In genomic region chr7:74496773-74497172, GRCh38 we compare ENCODE assay signal across 4 cellular contexts.
A peak's percentile ranks its signal among the peaks of the same experiment; 100 is the strongest.
TF ChIP-seq lines count a peak whose summit lies in the region.

No MANE protein-coding gene starts in this region.

TF ChIP-seq in HEK293, 187 proteins besides CTCF, POLR2A, EP300 and RAD21:
- peak; percentile 93 for TF ChIP-seq ZNF121 (tag by site-specific recombination; IDR thresholded peaks at IDR 0.05)
TF ChIP-seq in HEK293: peak in this region for 1; not testable (repeated sequence) for 186.

TF ChIP-seq in WTC11, 78 proteins besides CTCF, POLR2A, EP300 and RAD21:
- peak; percentile 88; the same call in 1 of the 2 replicates for TF ChIP-seq ZNF121 (CRISPR knock-in tag; IDR thresholded peaks at IDR 0.05)

TF ChIP-seq in K562, 482 proteins besides CTCF, POLR2A, EP300 and RAD21:
- peak; percentile 95 for TF ChIP-seq ZNF121 (CRISPR knock-in tag; conservative IDR thresholded peaks at IDR 0.05)

TF ChIP-seq in HepG2, 621 proteins besides CTCF, POLR2A, EP300 and RAD21:
- peak; percentile 87 for TF ChIP-seq ZNF121 (CRISPR knock-in tag; IDR thresholded peaks at IDR 0.05)
